In the genomic region with DNA sequence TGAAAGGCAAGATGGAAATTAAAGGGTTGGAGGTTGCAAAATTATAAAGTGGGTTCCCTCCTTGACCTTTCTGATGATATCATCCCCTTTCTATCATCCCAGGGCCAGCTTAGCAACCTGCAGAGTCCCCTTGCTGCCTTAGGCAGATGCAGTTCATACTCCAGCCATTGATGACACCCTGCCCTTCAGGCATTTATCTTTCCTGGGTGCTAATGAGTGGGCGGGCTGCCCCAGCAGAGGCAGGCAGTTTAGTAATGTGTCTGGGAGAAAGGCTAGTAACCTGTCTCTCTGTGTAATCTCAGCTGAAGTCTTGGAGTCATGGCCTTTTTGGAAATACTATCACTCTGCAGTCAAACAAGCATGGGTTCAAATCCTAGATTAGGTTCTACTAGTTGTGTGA, we compare ENCODE assay signal across 39 cellular contexts. TPM values are rescaled to one million over a fixed set of nuclear protein-coding genes. Genes with fewer than 3 reads are reported as not detected.
"Had no signal": no experiment of that assay in that cellular context is flagged by ENCODE, and none has a peak within 500 bp of the region (broad histone marks: within the 10 kb centered on the region; RNA-seq: fewer than 3 reads in every experiment).

No MANE protein-coding gene starts in this region.

- H3K36me3 Mint-ChIP-seq: activated CD4-positive, alpha-beta memory T cell treated with anti-CD3 and anti-CD28 coated beads for 36 hours; activated CD8-positive, alpha-beta memory T cell treated with anti-CD3 and anti-CD28 coated beads, Interleukin-2, amount 10 ng/mL, durations not matched to agents 7 days and 5 days; activated naive CD8-positive, alpha-beta T cell; activated naive CD8-positive, alpha-beta T cell treated with anti-CD3 and anti-CD28 coated beads, Interleukin-2, amount 10 ng/mL, durations not matched to agents 7 days and 5 days; brain had no signal

- H3K4me1 ChIP-seq: ascending aorta had no signal

- H3K27me3 ChIP-seq: ascending aorta had no signal

- H3K27me3 Mint-ChIP-seq: activated B cell treated with CpG ODN at 0.5 μM for 24 hours had no signal

- FAIRE-seq: bronchial epithelial cell, TTC549 had no signal

- H3K9me3 ChIP-seq: ascending aorta had no signal

- DNase-seq: activated B cell treated with CpG ODN at 0.5 μM for 24 hours; activated CD4-positive, alpha-beta memory T cell treated with anti-CD3 and anti-CD28 coated beads for 36 hours; activated CD4-positive, alpha-beta T cell treated with anti-CD3 and anti-CD28 coated beads for 4 hours; activated CD4-positive, alpha-beta T cell treated with anti-CD3 and anti-CD28 coated beads, Interleukin-2, amount 10 ng/mL, durations not matched to agents 24 days and 14 days; activated CD4-positive, alpha-beta T cell treated with anti-CD3 and anti-CD28 coated beads, Interleukin-2, amount 50 U/mL, for 1 hour; activated CD4-positive, alpha-beta T cell treated with anti-CD3 and anti-CD28 coated beads, Interleukin-2, amount 50 U/mL, for 4 hours; activated CD4-positive, CD25-positive, alpha-beta regulatory T cell treated with anti-CD3 and anti-CD28 coated beads, Interleukin-2, amount 50 U/mL, for 72 hours; activated CD8-positive, alpha-beta memory T cell treated with anti-CD3 and anti-CD28 coated beads for 24 hours; activated CD8-positive, alpha-beta memory T cell treated with anti-CD3 and anti-CD28 coated beads, Interleukin-2, amount 10 ng/mL, durations not matched to agents 7 days and 5 days; activated CD8-positive, alpha-beta memory T cell treated with anti-CD3 and anti-CD28 coated beads, Interleukin-2, amount 50 U/mL, for 48 hours; activated CD8-positive, alpha-beta T cell treated with anti-CD3 and anti-CD28 coated beads for 36 hours; activated effector memory CD4-positive, alpha-beta T cell treated with anti-CD3 and anti-CD28 coated beads, Interleukin-2, amount 50 U/mL, for 16 hours; activated gamma-delta T cell treated with Interleukin-2 at 50 U/mL for 16 hours; activated naive CD4-positive, alpha-beta T cell; activated naive CD4-positive, alpha-beta T cell treated with anti-CD3 and anti-CD28 coated beads for 36 hours; activated naive CD4-positive, alpha-beta T cell treated with anti-CD3 and anti-CD28 coated beads, Interleukin-2, amount 50 U/mL, for 16 hours; activated naive CD8-positive, alpha-beta T cell treated with anti-CD3 and anti-CD28 coated beads, Interleukin-2, amount 10 ng/mL, durations not matched to agents 7 days and 5 days; activated naive CD8-positive, alpha-beta T cell treated with anti-CD3 and anti-CD28 coated beads, Interleukin-2, amount 50 U/mL, for 24 hours; activated T-cell treated with anti-CD3 and anti-CD28 coated beads, Interleukin-2, amount 50 U/mL, for 24 hours; activated T-cell treated with anti-CD3 and anti-CD28 coated beads, Interleukin-2, amount 50 U/mL, for 72 hours; amygdala; anterior cingulate cortex; caudate nucleus; cerebellar nuclear complex; T-helper 1 cell; T-helper 2 cell; T-helper 9 cell had no signal

- H3K4me3 ChIP-seq: ascending aorta, cardiac muscle cell had no signal

- H3K9me3 Mint-ChIP-seq: activated B cell treated with CpG ODN at 0.5 μM for 24 hours; activated CD4-positive, alpha-beta memory T cell treated with anti-CD3 and anti-CD28 coated beads for 36 hours; activated CD4-positive, alpha-beta T cell treated with anti-CD3 and anti-CD28 coated beads, Interleukin-2, amount 10 ng/mL, durations not matched to agents 24 days and 14 days; activated CD8-positive, alpha-beta T cell treated with anti-CD3 and anti-CD28 coated beads for 36 hours; activated naive CD4-positive, alpha-beta T cell treated with anti-CD3 and anti-CD28 coated beads for 36 hours; activated naive CD8-positive, alpha-beta T cell treated with anti-CD3 and anti-CD28 coated beads, Interleukin-2, amount 10 ng/mL, durations not matched to agents 7 days and 5 days; activated naive CD8-positive, alpha-beta T cell treated with anti-CD3 and anti-CD28 coated beads, Interleukin-2, amount 50 U/mL, for 24 hours; activated T-cell treated with anti-CD3 and anti-CD28 coated beads, Interleukin-2, amount 50 U/mL, for 24 hours; activated T-cell treated with anti-CD3 and anti-CD28 coated beads, Interleukin-2, amount 50 U/mL, for 72 hours; activated T-helper 1 cell treated with anti-CD3 and anti-CD28 coated beads, Interleukin-12 subunit alpha, Interleukin-12 subunit beta, Interleukin-2, Interleukin-4 antibody, amounts not matched to agents 30 ng/mL and 10 ng/mL and 1 ng/mL, durations not matched to agents 14 hours and 24 hours and 36 hours; activated T-helper 17 cell treated with anti-CD3 and anti-CD28 coated beads, Interleukin-2, amount 50 U/mL, for 72 hours; central memory CD8-positive, alpha-beta T cell; T-helper 1 cell treated with Interleukin-12 subunit alpha and Interleukin-12 subunit beta and Interleukin-4 antibody, amounts not matched to agents 30 μg/mL and 1 μg/mL, for 36 hours; T-helper 2 cell treated with Interferon-gamma antibody and Interleukin-4, amounts not matched to agents 5 μg/mL and 100 μg/mL, for 36 hours had no signal

- ATAC-seq: activated CD8-positive, alpha-beta memory T cell treated with anti-CD3 and anti-CD28 coated beads, Interleukin-2, amount 10 ng/mL, durations not matched to agents 7 days and 5 days; activated CD8-positive, alpha-beta T cell treated with anti-CD3 and anti-CD28 coated beads for 36 hours; activated naive CD8-positive, alpha-beta T cell treated with anti-CD3 and anti-CD28 coated beads, Interleukin-2, amount 50 U/mL, for 24 hours; activated T-cell treated with anti-CD3 and anti-CD28 coated beads, Interleukin-2, amount 50 U/mL, for 72 hours; activated T-helper 17 cell treated with anti-CD3 and anti-CD28 coated beads, Interleukin-2, amount 50 U/mL, for 72 hours had no signal

- H3K27ac ChIP-seq: ascending aorta, cardiac muscle cell, VCaP had no signal

- H3K27ac Mint-ChIP-seq: activated B cell treated with CpG ODN at 0.5 μM for 24 hours; activated CD4-positive, alpha-beta memory T cell treated with anti-CD3 and anti-CD28 coated beads for 36 hours; activated CD4-positive, alpha-beta T cell treated with anti-CD3 and anti-CD28 coated beads, Interleukin-2, amount 10 ng/mL, durations not matched to agents 24 days and 14 days; activated CD8-positive, alpha-beta memory T cell treated with anti-CD3 and anti-CD28 coated beads, Interleukin-2, amount 10 ng/mL, durations not matched to agents 7 days and 5 days; activated CD8-positive, alpha-beta T cell treated with anti-CD3 and anti-CD28 coated beads for 36 hours; activated naive CD4-positive, alpha-beta T cell treated with anti-CD3 and anti-CD28 coated beads for 36 hours; activated naive CD8-positive, alpha-beta T cell; activated naive CD8-positive, alpha-beta T cell treated with anti-CD3 and anti-CD28 coated beads, Interleukin-2, amount 10 ng/mL, durations not matched to agents 7 days and 5 days; activated naive CD8-positive, alpha-beta T cell treated with anti-CD3 and anti-CD28 coated beads, Interleukin-2, amount 50 U/mL, for 24 hours; activated T-cell treated with anti-CD3 and anti-CD28 coated beads, Interleukin-2, amount 50 U/mL, for 24 hours; activated T-cell treated with anti-CD3 and anti-CD28 coated beads, Interleukin-2, amount 50 U/mL, for 72 hours; activated T-helper 1 cell treated with anti-CD3 and anti-CD28 coated beads, Interleukin-12 subunit alpha, Interleukin-12 subunit beta, Interleukin-2, Interleukin-4 antibody, amounts not matched to agents 30 ng/mL and 10 ng/mL and 1 ng/mL, durations not matched to agents 14 hours and 24 hours and 36 hours; activated T-helper 17 cell treated with anti-CD3 and anti-CD28 coated beads, Interleukin-2, amount 50 U/mL, for 72 hours; brain; T-helper 1 cell treated with Interleukin-12 subunit alpha and Interleukin-12 subunit beta and Interleukin-4 antibody, amounts not matched to agents 30 μg/mL and 1 μg/mL, for 36 hours; T-helper 2 cell treated with Interferon-gamma antibody and Interleukin-4, amounts not matched to agents 5 μg/mL and 100 μg/mL, for 36 hours had no signal

- H3K36me3 ChIP-seq: ascending aorta, cardiac muscle cell had no signal

- H3K4me1 Mint-ChIP-seq: activated CD4-positive, alpha-beta T cell treated with anti-CD3 and anti-CD28 coated beads, Interleukin-2, amount 10 ng/mL, durations not matched to agents 24 days and 14 days had no signal

- H3K4me3 Mint-ChIP-seq: activated B cell treated with CpG ODN at 0.5 μM for 24 hours; activated CD4-positive, alpha-beta memory T cell treated with anti-CD3 and anti-CD28 coated beads for 36 hours; activated CD4-positive, alpha-beta T cell treated with anti-CD3 and anti-CD28 coated beads, Interleukin-2, amount 10 ng/mL, durations not matched to agents 24 days and 14 days; activated CD8-positive, alpha-beta memory T cell treated with anti-CD3 and anti-CD28 coated beads, Interleukin-2, amount 10 ng/mL, durations not matched to agents 7 days and 5 days; activated CD8-positive, alpha-beta T cell treated with anti-CD3 and anti-CD28 coated beads for 36 hours; activated naive CD4-positive, alpha-beta T cell treated with anti-CD3 and anti-CD28 coated beads for 36 hours; activated naive CD8-positive, alpha-beta T cell; activated naive CD8-positive, alpha-beta T cell treated with anti-CD3 and anti-CD28 coated beads, Interleukin-2, amount 10 ng/mL, durations not matched to agents 7 days and 5 days; activated naive CD8-positive, alpha-beta T cell treated with anti-CD3 and anti-CD28 coated beads, Interleukin-2, amount 50 U/mL, for 24 hours; activated T-cell treated with anti-CD3 and anti-CD28 coated beads, Interleukin-2, amount 50 U/mL, for 24 hours; activated T-cell treated with anti-CD3 and anti-CD28 coated beads, Interleukin-2, amount 50 U/mL, for 72 hours; activated T-helper 1 cell treated with anti-CD3 and anti-CD28 coated beads, Interleukin-12 subunit alpha, Interleukin-12 subunit beta, Interleukin-2, Interleukin-4 antibody, amounts not matched to agents 30 ng/mL and 10 ng/mL and 1 ng/mL, durations not matched to agents 14 hours and 24 hours and 36 hours; activated T-helper 17 cell treated with anti-CD3 and anti-CD28 coated beads, Interleukin-2, amount 50 U/mL, for 72 hours; brain; central memory CD8-positive, alpha-beta T cell; T-helper 1 cell treated with Interleukin-12 subunit alpha and Interleukin-12 subunit beta and Interleukin-4 antibody, amounts not matched to agents 30 μg/mL and 1 μg/mL, for 36 hours; T-helper 2 cell treated with Interferon-gamma antibody and Interleukin-4, amounts not matched to agents 5 μg/mL and 100 μg/mL, for 36 hours had no signal

RNA-seq across cellular contexts. Expression of gene FRMPD3, which starts 3.8 kb away (rescaled TPM):
- total RNA-seq: activated CD4-positive, alpha-beta memory T cell treated with anti-CD3 and anti-CD28 coated beads for 36 hours; activated CD4-positive, alpha-beta T cell treated with anti-CD3 and anti-CD28 coated beads, Interleukin-2, amount 10 ng/mL, durations not matched to agents 24 days and 14 days; activated CD8-positive, alpha-beta memory T cell treated with anti-CD3 and anti-CD28 coated beads, Interleukin-2, amount 10 ng/mL, durations not matched to agents 7 days and 5 days; activated CD8-positive, alpha-beta T cell treated with anti-CD3 and anti-CD28 coated beads for 36 hours; activated naive CD4-positive, alpha-beta T cell treated with anti-CD3 and anti-CD28 coated beads for 36 hours; activated T-cell treated with anti-CD3 and anti-CD28 coated beads, Interleukin-2, amount 50 U/mL, for 72 hours; activated T-helper 1 cell treated with anti-CD3 and anti-CD28 coated beads, Interleukin-12 subunit alpha, Interleukin-12 subunit beta, Interleukin-2, Interleukin-4 antibody, amounts not matched to agents 30 ng/mL and 10 ng/mL and 1 ng/mL, durations not matched to agents 14 hours and 24 hours and 36 hours; activated T-helper 17 cell treated with anti-CD3 and anti-CD28 coated beads, Interleukin-2, amount 50 U/mL, for 72 hours; bronchial epithelial cell had no signal
